8 cellular contexts compared by ENCODE assay signal in the genomic region with DNA sequence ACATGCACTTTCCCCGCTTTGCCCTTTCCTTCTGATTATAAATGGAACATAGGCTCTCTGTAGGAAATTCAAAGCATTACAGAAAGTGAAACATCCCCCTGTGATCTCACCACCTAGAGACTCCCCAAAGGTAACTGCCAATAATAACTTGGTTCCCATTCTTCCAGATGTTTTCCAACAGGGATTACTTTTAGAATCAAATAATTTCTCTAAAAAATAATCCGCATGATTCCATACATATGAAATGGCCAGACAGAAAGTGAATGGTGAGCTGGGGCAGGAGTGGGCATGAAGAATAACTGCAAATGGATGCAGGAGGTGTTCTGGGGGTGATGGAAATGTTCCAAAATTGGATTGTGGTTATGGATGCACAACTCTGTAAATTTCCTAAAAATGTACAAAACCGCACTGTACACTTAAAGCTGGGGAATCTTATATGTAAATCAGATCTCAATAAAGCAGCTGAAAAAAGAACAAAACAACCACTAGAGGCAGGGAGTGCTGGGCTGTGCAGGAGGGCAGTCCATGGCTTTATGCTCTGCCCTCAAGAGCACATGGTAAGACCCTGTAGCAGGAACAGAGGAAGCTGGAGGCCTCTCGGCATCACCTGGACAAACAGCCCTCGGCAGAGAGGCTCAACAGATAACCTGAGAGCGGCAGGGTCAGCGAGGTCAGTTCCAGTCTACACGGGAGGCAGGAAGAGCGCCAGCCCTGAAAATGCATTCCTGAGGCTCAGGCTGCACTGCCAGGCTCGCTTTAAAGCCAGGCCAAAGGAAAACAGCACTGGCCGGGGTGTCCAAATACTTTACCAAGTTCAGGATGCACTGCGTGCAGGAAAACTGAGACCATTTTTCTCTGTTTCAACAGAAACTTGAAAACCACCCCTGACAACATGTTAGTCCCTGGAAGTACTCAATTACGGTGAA. TPM values are rescaled to one million over a fixed set of nuclear protein-coding genes. Genes with fewer than 3 reads are reported as not detected.
DNase-seq lines count a peak whose midpoint lies in the region; ATAC-seq, FAIRE-seq and TF ChIP-seq lines count a peak whose summit lies in the region.

No MANE protein-coding gene starts in this region.

- H3K36me3 Mint-ChIP-seq in T-helper 2 cell treated with Interferon-gamma antibody and Interleukin-4, amounts not matched to agents 5 μg/mL and 100 μg/mL, for 36 hours (ENCODE audit: low read depth) = peaks cover 21% of the 10 kb centered on the region

- no peaks in the 10 kb centered on the region for H3K9me3 Mint-ChIP-seq in T-helper 2 cell treated with Interferon-gamma antibody and Interleukin-4, amounts not matched to agents 5 μg/mL and 100 μg/mL, for 36 hours

- H3K27ac ChIP-seq in Panc1 (ENCODE audit: low read length) (peak overlapping the region; percentile 99), pancreas (peak overlapping the region in 3 of 4 donors; percentile 3 to 44 (median 12))

- no peaks in the 10 kb centered on the region for H3K9me3 ChIP-seq in Panc1 (ENCODE audit: control insufficient read depth, insufficient read depth, low read depth, low read length)
- no peaks in the 10 kb centered on the region for H3K9me3 ChIP-seq in pancreas

- H3K4me3 ChIP-seq in Panc1 (ENCODE audit: low read depth in 2 of 2, low read length in 2 of 2) = peak overlapping the region in 1 of 2 experiments; percentile 25; a peak in 2 of 4 replicates
- H3K4me3 ChIP-seq in epithelial cell of esophagus (ENCODE audit: low read length) = no peak overlapping the region
- H3K4me3 ChIP-seq in pancreas = no peak overlapping the region

- POLR2A ChIA-PET in Panc1 (lab: Charles Lee) = no interaction called here

- H3K4me3 Mint-ChIP-seq in T-helper 2 cell treated with Interferon-gamma antibody and Interleukin-4, amounts not matched to agents 5 μg/mL and 100 μg/mL, for 36 hours = no peak overlapping the region

- ATAC-seq in Panc1 = peak; percentile 73
- peak; percentile 20 to 59 (median 48) for ATAC-seq in pancreas
- no peak for ATAC-seq in GM21381 (IDR thresholded peaks at IDR 0.05; ENCODE audit: unreplicated experiment)

- DNase-seq in Panc1 (ENCODE audit: low read depth, low spot score) (no peak), epithelial cell of esophagus (ENCODE audit: low read depth) (no peak), pancreas (no peak), D721Med (ENCODE audit: insufficient read length, low spot score) (no peak)
- no peak for DNase-seq in T-helper 2 cell treated with Interferon-gamma antibody and Interleukin-4, amounts not matched to agents 5 μg/mL and 100 μg/mL, for 36 hours (ENCODE audit: low spot score)
- DNase-seq in stimulated activated CD4-positive, alpha-beta T cell treated with anti-CD3 and anti-CD28 coated beads, Interleukin-4, amount 100 ng/mL, for 1 hour = no peak

- H3K27ac Mint-ChIP-seq in T-helper 2 cell treated with Interferon-gamma antibody and Interleukin-4, amounts not matched to agents 5 μg/mL and 100 μg/mL, for 36 hours = no peak overlapping the region

- H3K4me1 ChIP-seq in Panc1 (ENCODE audit: control insufficient read depth, insufficient read depth, low read length) (peaks cover 99% of the 10 kb centered on the region), pancreas (peaks cover 5 to 19% (median 18%) of the 10 kb centered on the region in 3 donors)

- H3K4me1 Mint-ChIP-seq in T-helper 2 cell treated with Interferon-gamma antibody and Interleukin-4, amounts not matched to agents 5 μg/mL and 100 μg/mL, for 36 hours (ENCODE audit: low read depth) = peaks cover 34% of the 10 kb centered on the region

- in situ Hi-C loops in Panc1 (cut with HindIII; ENCODE audit: low pct_unique_long_range_greater_than_20kb, low sequenced_read_pairs) = no loop called here

- FAIRE-seq in pancreas (lab: Jason Lieb, UNC) = no peak
- FAIRE-seq in D721Med (lab: Jason Lieb, UNC) = no peak

- intact Hi-C loops in Panc1 (cut with micrococcal nuclease; ENCODE audit: unreplicated experiment) = loop anchor here (10.0 kb wide), 1 partner anchor 199 kb away; a partner anchor contains a TSS
- intact Hi-C loops in pancreas (cut with DNase I) = no loop called here

- WGBS in pancreas, 2 donors = 33 to 37% methylated on average over 13 of the region's 13 CpGs

- H3K27me3 ChIP-seq in Panc1 (ENCODE audit: control insufficient read depth, insufficient read depth, low read length) = no peaks in the 10 kb centered on the region
- H3K27me3 ChIP-seq in pancreas = no peaks in the 10 kb centered on the region

- CTCF ChIA-PET in Panc1 (lab: Charles Lee) = interaction anchor here (0.6 kb wide), 1 partner anchor 12 kb away, joined by 10 read pairs; no protein-coding TSS in a partner anchor

- peak; percentile 41; the same call in 1 of the 3 replicates for TF ChIP-seq CTCF in GM12872 (IDR thresholded peaks at IDR 0.05; ENCODE audit: insufficient read depth, low read depth, low read length)
- TF ChIP-seq CTCF in Panc1 (IDR thresholded peaks at IDR 0.05) = peak; percentile 66
- peak; percentile 25 for TF ChIP-seq CTCF in epithelial cell of esophagus (IDR thresholded peaks at IDR 0.05; ENCODE audit: insufficient read depth, low read depth, low read length, missing control alignments)
- TF ChIP-seq CTCF in pancreas (IDR thresholded peaks at IDR 0.05) = no peak
- no peak for TF ChIP-seq CTCF in D721Med (IDR thresholded peaks at IDR 0.05; ENCODE audit: insufficient read depth, missing control alignments)

- H3K36me3 ChIP-seq in Panc1 (ENCODE audit: control insufficient read depth, insufficient read depth, low read length) (no peaks in the 10 kb centered on the region), pancreas (no peaks in the 10 kb centered on the region)

- H3K27me3 Mint-ChIP-seq in T-helper 2 cell treated with Interferon-gamma antibody and Interleukin-4, amounts not matched to agents 5 μg/mL and 100 μg/mL, for 36 hours (ENCODE audit: low read depth) = no peaks in the 10 kb centered on the region

- no TSS peak for BruUV-seq in Panc1 (replicated peaks; lab: Mats Ljungman, UMichigan)

RNA-seq across cellular contexts. Expression of a gene that starts 39.7 kb away (rescaled TPM):
- total RNA-seq in Panc1 (2021; ENCODE audit: unreplicated experiment) (491 TPM), pancreas (100 to 1,000 TPM in 2 of 6 donors, 10 to 100 TPM in 4; 43.2 to 124 (median 69.3) TPM)
- 494 TPM for polyA plus RNA-seq in Panc1 (2012; ENCODE audit: insufficient read length)
- 100 to 1,000 TPM in 1 of 2 donors, 10 to 100 TPM in 1; 71.8 to 116 TPM for polyA plus RNA-seq in pancreas

Comparison
In these comparisons a context has a peak if more than half of its experiments do, and no peak if none do; other contexts are left out.
1. CTCF ChIP-seq: peak in GM12872 (single experiment), Panc1 (single experiment) and epithelial cell of esophagus (single experiment); none in pancreas (0 of 4) and D721Med (single experiment).